11 cellular contexts compared by ENCODE assay signal in genomic region chr10:127880557-127880956, GRCh38. TPM values are rescaled to one million over a fixed set of nuclear protein-coding genes. Genes with fewer than 3 reads are reported as not detected.
DNase-seq lines count a peak whose midpoint lies in the region; ATAC-seq and TF ChIP-seq lines count a peak whose summit lies in the region.
"Had no signal": no experiment of that assay in that cellular context is flagged by ENCODE, and none has a peak within 500 bp of the region (broad histone marks: within the 10 kb centered on the region; RNA-seq: fewer than 3 reads in every experiment).

No MANE protein-coding gene starts in this region.

- DNase-seq in NOMO-1 treated with DMSO at 0.1 percent for 48 hours (lab: John Stamatoyannopoulos, UW; ENCODE audit: unreplicated experiment) (peak; percentile 85), heart left ventricle (peak in 2 of 5 donors; percentile 27 to 54), sigmoid colon (no peak), DMS79 treated with DMSO at 0.1 percent for 48 hours (lab: John Stamatoyannopoulos, UW) (no peak), aorta (no peak)
- DNase-seq: activated T-cell treated with anti-CD3 and anti-CD28 coated beads, Interleukin-2, amount 50 U/mL, for 24 hours; NCI-H345 had no signal

- 25 to 44% (median 32%) methylated on average over 1 to 2 of the region's 2 CpGs for WGBS in heart left ventricle, 4 donors
- 29 to 33% methylated on average over 2 of the region's 2 CpGs for WGBS in sigmoid colon, 2 donors
- 43 to 58% methylated on average over 2 of the region's 2 CpGs for WGBS in aorta, 2 donors

- H3K4me1 ChIP-seq in heart left ventricle (peaks cover 0 to 46% (median 0%) of the 10 kb centered on the region in 12 donors), sigmoid colon (no peaks in the 10 kb centered on the region), aorta (ENCODE audit: control insufficient read depth in 1 of 2, insufficient read depth in 2 of 2, low read length in 2 of 2) (no peaks in the 10 kb centered on the region)

- H3K36me3 ChIP-seq in heart left ventricle = no peaks in the 10 kb centered on the region
- no peaks in the 10 kb centered on the region for H3K36me3 ChIP-seq in sigmoid colon
- no peaks in the 10 kb centered on the region for H3K36me3 ChIP-seq in aorta (ENCODE audit: control insufficient read depth in 1 of 2, insufficient read depth in 2 of 2, low read length in 1 of 2)

- H3K9me3 ChIP-seq in heart left ventricle (no peaks in the 10 kb centered on the region), sigmoid colon (no peaks in the 10 kb centered on the region), aorta (ENCODE audit: control insufficient read depth, low read length) (no peaks in the 10 kb centered on the region)

- no peak for TF ChIP-seq EP300 in sigmoid colon (IDR thresholded peaks at IDR 0.05)

- ATAC-seq in GM21367 (IDR thresholded peaks at IDR 0.05; ENCODE audit: unreplicated experiment) (peak; percentile 50), heart left ventricle (peak; percentile 63 to 78 (median 73)), HG03025 (IDR thresholded peaks at IDR 0.05; ENCODE audit: low FRiP score, unreplicated experiment) (no peak), aorta (ENCODE audit: low FRiP score) (no peak)

- TF ChIP-seq POLR2A in heart left ventricle (IDR thresholded peaks at IDR 0.05) = no peak
- TF ChIP-seq POLR2A in sigmoid colon (IDR thresholded peaks at IDR 0.05) = no peak

- TF ChIP-seq CTCF in heart left ventricle (IDR thresholded peaks at IDR 0.05) = no peak
- no peak for TF ChIP-seq CTCF in sigmoid colon (IDR thresholded peaks at IDR 0.05)

- intact Hi-C loops in heart left ventricle (cut with DNase I) = no loop called here
- intact Hi-C loops in sigmoid colon (cut with DNase I) = no loop called here
- intact Hi-C loops in aorta (cut with DNase I) = no loop called here

- H3K27ac ChIP-seq in heart left ventricle (peak overlapping the region in 5 of 12 donors; percentile 18 to 94 (median 43)), sigmoid colon (peak overlapping the region in 3 of 4 donors; percentile 27 to 48 (median 31)), aorta (ENCODE audit: low read depth in 1 of 2, low read length in 2 of 2) (no peak overlapping the region)

- H3K27me3 ChIP-seq in heart left ventricle (no peaks in the 10 kb centered on the region), sigmoid colon (no peaks in the 10 kb centered on the region), aorta (ENCODE audit: control insufficient read depth in 1 of 2, insufficient read depth in 2 of 2, low read length in 1 of 2) (no peaks in the 10 kb centered on the region)

- H3K4me3 ChIP-seq in heart left ventricle (no peak overlapping the region), sigmoid colon (no peak overlapping the region), aorta (ENCODE audit: low read length in 2 of 2) (no peak overlapping the region)

RNA-seq across cellular contexts. Expression of gene CLRN3, which starts 12.2 kb away (rescaled TPM):
- under 1 TPM in 1 of 9 donors, not detected in 8; 0.35 TPM for total RNA-seq in heart left ventricle
- polyA plus RNA-seq in heart left ventricle = not detected
- total RNA-seq in sigmoid colon = not detected
- polyA plus RNA-seq in sigmoid colon = 10 to 100 TPM; 37.8 to 88.9 (median 56.2) TPM
- not detected for total RNA-seq in aorta
- polyA plus RNA-seq in aorta = 1 to 10 TPM in 1 of 2 donors, not detected in 1; 6.3 TPM
- total RNA-seq: temporal lobe had no signal
- polyA plus RNA-seq: neural cell had no signal

RNA-seq across cellular contexts. Expression of gene PTPRE, which starts 26.3 kb away (rescaled TPM):
- total RNA-seq in heart left ventricle (10 to 100 TPM; 13.9 to 55.0 (median 26.8) TPM), sigmoid colon (10 to 100 TPM; 10.7 to 17.9 (median 13.8) TPM), aorta (10 to 100 TPM; 41.3 to 46.0 TPM)
- polyA plus RNA-seq in heart left ventricle (10 to 100 TPM in 1 of 2 donors, 1 to 10 TPM in 1; 6.9 to 18.4 TPM), sigmoid colon (10 to 100 TPM in 1 of 3 donors, 1 to 10 TPM in 2; 4.2 to 11.9 (median 5.1) TPM), aorta (1 to 10 TPM; 4.9 to 5.6 TPM)

Comparison
In these comparisons a context has a peak if more than half of its experiments do, and no peak if none do; other contexts are left out.
1. ATAC-seq: peak in GM21367 (single experiment) and heart left ventricle (4 of 4); none in HG03025 (single experiment) and aorta (single experiment).
2. H3K27ac ChIP-seq: peak in sigmoid colon (3 of 4); none in aorta (0 of 2).